ENCODE assay signal across 1 cellular context in genomic region chr4:126750723-126751122, GRCh38.
TF ChIP-seq lines count a peak whose summit lies in the region.

No MANE protein-coding gene starts in this region.

TF ChIP-seq in H1, 55 proteins besides CTCF, POLR2A, EP300 and RAD21:
- no peak for TF ChIP-seq CEBPB (IDR thresholded peaks at IDR 0.05; ENCODE audit: low read depth, low read length)
- no peak for TF ChIP-seq SP1 (IDR thresholded peaks at IDR 0.05; ENCODE audit: low read depth, low read length)
- TF ChIP-seq HDAC2 (IDR thresholded peaks at IDR 0.05; ENCODE audit: borderline replicate concordance in 1 of 2, low read depth in 2 of 2, low read length in 2 of 2) = no peak
- TF ChIP-seq USF2 (IDR thresholded peaks at IDR 0.05; ENCODE audit: low read length) = no peak
- no peak for TF ChIP-seq ATF3 (IDR thresholded peaks at IDR 0.05; ENCODE audit: insufficient read depth, low read depth, low read length)
- no peak for TF ChIP-seq JUND (IDR thresholded peaks at IDR 0.05; ENCODE audit: low read length)
- no peak for TF ChIP-seq RFX5 (IDR thresholded peaks at IDR 0.05; ENCODE audit: borderline replicate concordance, low read depth, low read length)
- TF ChIP-seq CBX5 (IDR thresholded peaks at IDR 0.05; ENCODE audit: low read depth, low read length) = no peak
- TF ChIP-seq SP2 (IDR thresholded peaks at IDR 0.05; ENCODE audit: low read length) = no peak
- no peak for TF ChIP-seq SIRT6 (IDR thresholded peaks at IDR 0.05; ENCODE audit: low read length)
TF ChIP-seq in H1: peak in this region for 0.
